ENCODE assay signal across 24 cellular contexts in genomic region chr5:76414788-76415187, GRCh38.
"Had no signal": no experiment of that assay in that cellular context is flagged by ENCODE, and none has a peak within 500 bp of the region (broad histone marks: within the 10 kb centered on the region; RNA-seq: fewer than 3 reads in every experiment).

No MANE protein-coding gene starts in this region.

- H3K9me3 ChIP-seq: body of pancreas, lower lobe of right lung, mucosa of descending colon, testis, vagina had no signal

- H3K4me2 ChIP-seq: neural progenitor cell had no signal

- ATAC-seq: activated CD4-positive, CD25-positive, alpha-beta regulatory T cell treated with anti-CD3 and anti-CD28 coated beads, Interleukin-2, amount 50 U/mL, for 24 hours; activated CD8-positive, alpha-beta T cell treated with anti-CD3 and anti-CD28 coated beads, Interleukin-2, amount 10 ng/mL, durations not matched to agents 7 days and 5 days; body of pancreas; left lobe of liver; lower lobe of right lung; mucosa of descending colon had no signal

- DNase-seq: activated CD4-positive, alpha-beta T cell treated with anti-CD3 and anti-CD28 coated beads, Interleukin-2, amount 10 ng/mL, durations not matched to agents 24 days and 14 days; activated CD8-positive, alpha-beta T cell treated with anti-CD3 and anti-CD28 coated beads, Interleukin-2, amount 10 ng/mL, durations not matched to agents 7 days and 5 days; activated effector memory CD4-positive, alpha-beta T cell treated with anti-CD3 and anti-CD28 coated beads, Interleukin-2, amount 50 U/mL, for 16 hours; activated naive CD4-positive, alpha-beta T cell treated with anti-CD3 and anti-CD28 coated beads, Interleukin-2, amount 50 U/mL, for 16 hours; activated T-cell treated with anti-CD3 and anti-CD28 coated beads, Interleukin-2, amount 50 U/mL, for 48 hours; anterior cingulate cortex; body of pancreas; erythroblast; foreskin fibroblast; lower lobe of right lung; mesendoderm; mucosa of descending colon; posterior cingulate gyrus; stimulated activated CD4-positive, alpha-beta T cell treated with anti-CD3 and anti-CD28 coated beads, Interleukin-2, amount 100 ng/mL, for 48 hours; stimulated activated CD8-positive, alpha-beta memory T cell treated with anti-CD3 and anti-CD28 coated beads, Interleukin-4, amount 100 ng/mL, for 48 hours; stimulated activated naive CD4-positive, alpha-beta T cell; testis had no signal

- H3K27me3 Mint-ChIP-seq: activated CD4-positive, alpha-beta T cell treated with anti-CD3 and anti-CD28 coated beads, Interleukin-2, amount 10 ng/mL, durations not matched to agents 24 days and 14 days; type B pancreatic cell had no signal

- H3K36me3 ChIP-seq: cardiac muscle cell, lower lobe of right lung, neural progenitor cell, vagina had no signal

- H3K9ac ChIP-seq: neural progenitor cell had no signal

- H3K9me3 Mint-ChIP-seq: activated CD4-positive, alpha-beta T cell treated with anti-CD3 and anti-CD28 coated beads, Interleukin-2, amount 10 ng/mL, durations not matched to agents 24 days and 14 days; T-helper 1 cell treated with Interleukin-12 subunit alpha and Interleukin-12 subunit beta and Interleukin-4 antibody, amounts not matched to agents 30 μg/mL and 1 μg/mL, for 36 hours; type B pancreatic cell had no signal

- H3K27ac Mint-ChIP-seq: activated CD4-positive, alpha-beta T cell treated with anti-CD3 and anti-CD28 coated beads, Interleukin-2, amount 10 ng/mL, durations not matched to agents 24 days and 14 days; activated CD8-positive, alpha-beta T cell treated with anti-CD3 and anti-CD28 coated beads, Interleukin-2, amount 10 ng/mL, durations not matched to agents 7 days and 5 days; neural progenitor cell; T-helper 1 cell treated with Interleukin-12 subunit alpha and Interleukin-12 subunit beta and Interleukin-4 antibody, amounts not matched to agents 30 μg/mL and 1 μg/mL, for 36 hours; type B pancreatic cell had no signal

- H3K4me1 ChIP-seq: lower lobe of right lung, testis, vagina had no signal

- H3K27me3 ChIP-seq: body of pancreas, cardiac muscle cell, neural progenitor cell, testis, vagina had no signal

- H3K36me3 Mint-ChIP-seq: neural progenitor cell, type B pancreatic cell had no signal

- H2AFZ ChIP-seq: neural progenitor cell had no signal

- H3K4me3 ChIP-seq: body of pancreas, cardiac muscle cell, lower lobe of right lung, mucosa of descending colon, neural progenitor cell, testis, vagina had no signal

- H3K4me3 Mint-ChIP-seq: activated CD4-positive, alpha-beta T cell treated with anti-CD3 and anti-CD28 coated beads, Interleukin-2, amount 10 ng/mL, durations not matched to agents 24 days and 14 days; activated CD8-positive, alpha-beta T cell treated with anti-CD3 and anti-CD28 coated beads, Interleukin-2, amount 10 ng/mL, durations not matched to agents 7 days and 5 days; neural progenitor cell; T-helper 1 cell treated with Interleukin-12 subunit alpha and Interleukin-12 subunit beta and Interleukin-4 antibody, amounts not matched to agents 30 μg/mL and 1 μg/mL, for 36 hours; type B pancreatic cell had no signal

- H3K27ac ChIP-seq: body of pancreas, cardiac muscle cell, lower lobe of right lung, neural progenitor cell, testis, vagina had no signal
